In the genomic region with DNA sequence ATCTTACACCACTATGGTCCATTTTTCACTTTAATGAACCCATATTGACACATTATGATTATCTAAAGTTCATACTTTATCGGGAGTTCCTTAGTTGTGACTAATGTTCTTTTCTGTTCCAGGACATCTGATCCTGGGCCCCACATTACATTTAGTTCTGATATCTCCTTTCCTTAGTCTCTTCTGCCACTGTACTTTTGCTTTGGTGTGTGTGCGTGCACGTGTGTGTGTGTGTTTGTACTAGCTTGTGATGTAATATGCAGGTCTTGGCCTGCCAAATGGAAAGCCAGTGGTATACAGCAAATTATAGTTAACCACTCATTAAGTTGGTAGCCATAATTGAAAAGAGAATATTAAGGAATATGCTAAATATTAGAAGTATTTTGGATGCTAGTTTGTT, we compare ENCODE assay signal across 15 cellular contexts.
DNase-seq lines count a peak whose midpoint lies in the region; ATAC-seq and TF ChIP-seq lines count a peak whose summit lies in the region.
"Had no signal": no experiment of that assay in that cellular context is flagged by ENCODE, and none has a peak within 500 bp of the region (broad histone marks: within the 10 kb centered on the region; RNA-seq: fewer than 3 reads in every experiment).

No MANE protein-coding gene starts in this region.

- no peak for TF ChIP-seq CTCF in fibroblast of mammary gland (conservative IDR thresholded peaks at IDR 0.05; ENCODE audit: control insufficient read depth, insufficient read depth, low read depth, low read length)
- no peak for TF ChIP-seq CTCF in stomach (IDR thresholded peaks at IDR 0.05)
- TF ChIP-seq CTCF in nephron progenitor cell (IDR thresholded peaks at IDR 0.05), result no peak

- intact Hi-C loops in activated CD4-positive, alpha-beta memory T cell treated with anti-CD3 and anti-CD28 coated beads for 36 hours (cut with micrococcal nuclease), result no loop called here
- intact Hi-C loops in stomach (cut with DNase I; ENCODE audit: low total_unique reads), result no loop called here

- H3K4me3 ChIP-seq in fibroblast of mammary gland (ENCODE audit: control insufficient read depth, low read depth, low read length) (no peak overlapping the region), stomach (no peak overlapping the region)
- H3K4me3 ChIP-seq: left lung, upper lobe of right lung had no signal

- TF ChIP-seq POLR2A in stomach (IDR thresholded peaks at IDR 0.05), result no peak

- H3K36me3 Mint-ChIP-seq in activated CD4-positive, alpha-beta T cell treated with anti-CD3 and anti-CD28 coated beads, Interleukin-2, amount 10 ng/mL, durations not matched to agents 7 days and 5 days (ENCODE audit: low read depth), result peaks cover 11% of the 10 kb centered on the region
- peaks cover 4% of the 10 kb centered on the region for H3K36me3 Mint-ChIP-seq in activated CD4-positive, alpha-beta memory T cell treated with anti-CD3 and anti-CD28 coated beads for 36 hours
- no peaks in the 10 kb centered on the region for H3K36me3 Mint-ChIP-seq in nephron progenitor cell (ENCODE audit: low read depth)

- no peaks in the 10 kb centered on the region for H3K27me3 ChIP-seq in stomach
- H3K27me3 ChIP-seq: heart left ventricle, left lung, upper lobe of right lung had no signal

- POLR2A ChIA-PET in activated CD4-positive, alpha-beta T cell treated with anti-CD3 and anti-CD28 coated beads, Interleukin-2, amount 10 ng/mL, durations not matched to agents 7 days and 5 days (lab: Charles Lee), result no interaction called here
- POLR2A ChIA-PET in activated CD4-positive, alpha-beta memory T cell treated with anti-CD3 and anti-CD28 coated beads for 36 hours (lab: Charles Lee), result interaction anchor here (0.6 to 2.4 kb wide), 3 partner anchors 40 to 87 kb away, joined by 3 to 16 read pairs (median 3); no protein-coding TSS in a partner anchor

- peak overlapping the region in 4 of 5 donors; percentile 32 to 77 (median 56) for H3K27ac ChIP-seq in stomach
- H3K27ac ChIP-seq: left lung, upper lobe of right lung had no signal

- H3K4me1 ChIP-seq in stomach, result peaks cover 38 to 62% (median 56%) of the 10 kb centered on the region in 4 donors

- ATAC-seq in GM19023 (IDR thresholded peaks at IDR 0.05; ENCODE audit: unreplicated experiment), result no peak
- no peak for ATAC-seq in GM19452 (IDR thresholded peaks at IDR 0.05; ENCODE audit: unreplicated experiment)
- ATAC-seq: heart left ventricle, left lung, upper lobe of right lung had no signal

- no peak overlapping the region for H3K4me3 Mint-ChIP-seq in activated CD4-positive, alpha-beta T cell treated with anti-CD3 and anti-CD28 coated beads, Interleukin-2, amount 10 ng/mL, durations not matched to agents 7 days and 5 days
- peak overlapping the region; percentile 61 for H3K4me3 Mint-ChIP-seq in activated CD4-positive, alpha-beta memory T cell treated with anti-CD3 and anti-CD28 coated beads for 36 hours
- H3K4me3 Mint-ChIP-seq in nephron progenitor cell, result no peak overlapping the region

- WGBS in stomach, 5 donors, result 24 to 63% (median 37%) methylated on average over 3 of the region's 3 CpGs

- H3K9me3 Mint-ChIP-seq in activated CD4-positive, alpha-beta T cell treated with anti-CD3 and anti-CD28 coated beads, Interleukin-2, amount 10 ng/mL, durations not matched to agents 7 days and 5 days, result peaks cover 9% of the 10 kb centered on the region
- H3K9me3 Mint-ChIP-seq in activated CD4-positive, alpha-beta memory T cell treated with anti-CD3 and anti-CD28 coated beads for 36 hours, result peaks cover 12% of the 10 kb centered on the region
- H3K9me3 Mint-ChIP-seq in nephron progenitor cell, result peaks cover 11% of the 10 kb centered on the region

- no peaks in the 10 kb centered on the region for H3K9me3 ChIP-seq in stomach
- H3K9me3 ChIP-seq: left lung, upper lobe of right lung had no signal

- no peak for TF ChIP-seq EP300 in stomach (IDR thresholded peaks at IDR 0.05)

- H3K4me1 Mint-ChIP-seq in activated CD4-positive, alpha-beta T cell treated with anti-CD3 and anti-CD28 coated beads, Interleukin-2, amount 10 ng/mL, durations not matched to agents 7 days and 5 days, result peaks cover 58% of the 10 kb centered on the region
- peaks cover 78% of the 10 kb centered on the region for H3K4me1 Mint-ChIP-seq in activated CD4-positive, alpha-beta memory T cell treated with anti-CD3 and anti-CD28 coated beads for 36 hours (ENCODE audit: low read depth)
- peaks cover 27% of the 10 kb centered on the region for H3K4me1 Mint-ChIP-seq in nephron progenitor cell

- no peak for DNase-seq in activated CD4-positive, alpha-beta T cell treated with anti-CD3 and anti-CD28 coated beads, Interleukin-2, amount 10 ng/mL, durations not matched to agents 7 days and 5 days
- no peak for DNase-seq in activated CD4-positive, alpha-beta T cell treated with anti-CD3 and anti-CD28 coated beads for 4 hours
- DNase-seq in activated CD4-positive, alpha-beta memory T cell treated with anti-CD3 and anti-CD28 coated beads for 36 hours, result no peak
- DNase-seq in fibroblast of mammary gland (ENCODE audit: low read depth) (peak; percentile 31), stomach (no peak), nephron progenitor cell (no peak)
- DNase-seq: aorta, heart left ventricle, Kasumi-1, left lung, NCI-H2107, nucleus accumbens, upper lobe of right lung had no signal

- H3K36me3 ChIP-seq in stomach, result no peaks in the 10 kb centered on the region
- H3K36me3 ChIP-seq: heart left ventricle, left lung, upper lobe of right lung had no signal

- H3K27ac Mint-ChIP-seq in activated CD4-positive, alpha-beta T cell treated with anti-CD3 and anti-CD28 coated beads, Interleukin-2, amount 10 ng/mL, durations not matched to agents 7 days and 5 days, result peak overlapping the region; percentile 67
- peak overlapping the region; percentile 71 for H3K27ac Mint-ChIP-seq in activated CD4-positive, alpha-beta memory T cell treated with anti-CD3 and anti-CD28 coated beads for 36 hours
- H3K27ac Mint-ChIP-seq in nephron progenitor cell, result no peak overlapping the region

- CTCF ChIA-PET in activated CD4-positive, alpha-beta T cell treated with anti-CD3 and anti-CD28 coated beads, Interleukin-2, amount 10 ng/mL, durations not matched to agents 7 days and 5 days (lab: Charles Lee), result interaction anchor here (1.1 to 1.6 kb wide), 4 partner anchors 9 to 65 kb away, joined by 3 to 4 read pairs (median 3); no protein-coding TSS in a partner anchor
- CTCF ChIA-PET in activated CD4-positive, alpha-beta memory T cell treated with anti-CD3 and anti-CD28 coated beads for 36 hours (lab: Charles Lee), result interaction anchor here (0.7 to 1.7 kb wide), 6 partner anchors 37 to 294 kb away, joined by 3 to 9 read pairs (median 3); no protein-coding TSS in a partner anchor

- no peaks in the 10 kb centered on the region for H3K27me3 Mint-ChIP-seq in activated CD4-positive, alpha-beta T cell treated with anti-CD3 and anti-CD28 coated beads, Interleukin-2, amount 10 ng/mL, durations not matched to agents 7 days and 5 days
- H3K27me3 Mint-ChIP-seq in activated CD4-positive, alpha-beta memory T cell treated with anti-CD3 and anti-CD28 coated beads for 36 hours, result no peaks in the 10 kb centered on the region
- H3K27me3 Mint-ChIP-seq in nephron progenitor cell (ENCODE audit: low read depth, poor library complexity), result no peaks in the 10 kb centered on the region
